In genomic region chr6:130314271-130314670, GRCh38 we compare ENCODE assay signal across 25 cellular contexts. TPM values are rescaled to one million over a fixed set of nuclear protein-coding genes. Genes with fewer than 3 reads are reported as not detected.
DNase-seq lines count a peak whose midpoint lies in the region; ATAC-seq and TF ChIP-seq lines count a peak whose summit lies in the region.
"Had no signal": no experiment of that assay in that cellular context is flagged by ENCODE, and none has a peak within 500 bp of the region (broad histone marks: within the 10 kb centered on the region; RNA-seq: fewer than 3 reads in every experiment).

No MANE protein-coding gene starts in this region.

- no peak overlapping the region for H3K4me3 Mint-ChIP-seq in activated CD8-positive, alpha-beta memory T cell treated with anti-CD3 and anti-CD28 coated beads, Interleukin-2, amount 10 ng/mL, durations not matched to agents 7 days and 5 days
- H3K4me3 Mint-ChIP-seq in Calu3 (ENCODE audit: low read depth, unreplicated experiment), result no peak overlapping the region
- H3K4me3 Mint-ChIP-seq: activated T-helper 1 cell treated with anti-CD3 and anti-CD28 coated beads, Interleukin-12 subunit alpha, Interleukin-12 subunit beta, Interleukin-2, Interleukin-4 antibody, amounts not matched to agents 30 ng/mL and 10 ng/mL and 1 ng/mL, durations not matched to agents 14 hours and 24 hours and 36 hours; IgD-negative memory B cell had no signal

- H3K9me3 Mint-ChIP-seq in activated CD8-positive, alpha-beta memory T cell treated with anti-CD3 and anti-CD28 coated beads, Interleukin-2, amount 10 ng/mL, durations not matched to agents 7 days and 5 days (ENCODE audit: low read depth), result no peaks in the 10 kb centered on the region
- no peaks in the 10 kb centered on the region for H3K9me3 Mint-ChIP-seq in Calu3 (ENCODE audit: low read depth, unreplicated experiment)
- H3K9me3 Mint-ChIP-seq: activated T-helper 1 cell treated with anti-CD3 and anti-CD28 coated beads, Interleukin-12 subunit alpha, Interleukin-12 subunit beta, Interleukin-2, Interleukin-4 antibody, amounts not matched to agents 30 ng/mL and 10 ng/mL and 1 ng/mL, durations not matched to agents 14 hours and 24 hours and 36 hours; IgD-negative memory B cell had no signal

- no peak for DNase-seq in activated CD8-positive, alpha-beta memory T cell treated with anti-CD3 and anti-CD28 coated beads, Interleukin-2, amount 10 ng/mL, durations not matched to agents 7 days and 5 days
- no peak for DNase-seq in activated CD8-positive, alpha-beta memory T cell treated with anti-CD3 and anti-CD28 coated beads, Interleukin-2, amount 50 U/mL, for 4 hours
- DNase-seq in Calu3 (no peak), C1 segment of cervical spinal cord (lab: John Stamatoyannopoulos, UW) (no peak), NCI-H1048 (lab: John Stamatoyannopoulos, UW) (no peak)
- DNase-seq in stimulated activated naive CD4-positive, alpha-beta T cell treated with Interleukin-2 at 50 U/mL for 16 hours (lab: John Stamatoyannopoulos, UW), result no peak
- DNase-seq: activated CD8-positive, alpha-beta memory T cell treated with anti-CD3 and anti-CD28 coated beads for 24 hours; BE2C; gastrocnemius medialis; GM23248; mesenchymal stem cell; MG63; NCI-H2171 treated with DMSO at 0.1 percent for 48 hours; NCI-H526 treated with DMSO at 0.1 percent for 48 hours; nucleus accumbens; retina; stimulated activated CD4-positive, alpha-beta T cell treated with anti-CD3 and anti-CD28 coated beads, Interleukin-4, amount 100 ng/mL, for 4 hours; T1000; upper lobe of right lung had no signal

- peak; percentile 42 for ATAC-seq in activated CD8-positive, alpha-beta memory T cell treated with anti-CD3 and anti-CD28 coated beads, Interleukin-2, amount 10 ng/mL, durations not matched to agents 7 days and 5 days
- ATAC-seq in GM21717 (IDR thresholded peaks at IDR 0.05; ENCODE audit: unreplicated experiment) (peak; percentile 65), HG03439 (IDR thresholded peaks at IDR 0.05; ENCODE audit: unreplicated experiment) (peak; percentile 64)
- ATAC-seq: esophagus mucosa, gastrocnemius medialis, SK-N-SH treated with all-trans-retinoic acid at 6 μM for 48 hours, upper lobe of right lung had no signal

- no peaks in the 10 kb centered on the region for H3K36me3 Mint-ChIP-seq in activated CD8-positive, alpha-beta memory T cell treated with anti-CD3 and anti-CD28 coated beads, Interleukin-2, amount 10 ng/mL, durations not matched to agents 7 days and 5 days
- no peaks in the 10 kb centered on the region for H3K36me3 Mint-ChIP-seq in Calu3 (ENCODE audit: insufficient read depth, unreplicated experiment)
- H3K36me3 Mint-ChIP-seq: IgD-negative memory B cell had no signal

- H3K27ac Mint-ChIP-seq in activated CD8-positive, alpha-beta memory T cell treated with anti-CD3 and anti-CD28 coated beads, Interleukin-2, amount 10 ng/mL, durations not matched to agents 7 days and 5 days, result no peak overlapping the region
- no peak overlapping the region for H3K27ac Mint-ChIP-seq in Calu3 (ENCODE audit: unreplicated experiment)
- H3K27ac Mint-ChIP-seq: activated T-helper 1 cell treated with anti-CD3 and anti-CD28 coated beads, Interleukin-12 subunit alpha, Interleukin-12 subunit beta, Interleukin-2, Interleukin-4 antibody, amounts not matched to agents 30 ng/mL and 10 ng/mL and 1 ng/mL, durations not matched to agents 14 hours and 24 hours and 36 hours; IgD-negative memory B cell had no signal

- TF ChIP-seq CTCF in Calu3 (IDR thresholded peaks at IDR 0.05; ENCODE audit: unreplicated experiment), result no peak

- no TSS peak for BruUV-seq in Calu3 (replicated peaks; lab: Mats Ljungman, UMichigan)

- H3K4me1 Mint-ChIP-seq in activated CD8-positive, alpha-beta memory T cell treated with anti-CD3 and anti-CD28 coated beads, Interleukin-2, amount 10 ng/mL, durations not matched to agents 7 days and 5 days, result peaks cover 12% of the 10 kb centered on the region
- no peaks in the 10 kb centered on the region for H3K4me1 Mint-ChIP-seq in Calu3 (ENCODE audit: low read depth, unreplicated experiment)
- H3K4me1 Mint-ChIP-seq: IgD-negative memory B cell had no signal

- intact Hi-C loops in Calu3 (cut with micrococcal nuclease; ENCODE audit: unreplicated experiment), result no loop called here

- CTCF ChIA-PET in activated CD8-positive, alpha-beta memory T cell treated with anti-CD3 and anti-CD28 coated beads, Interleukin-2, amount 10 ng/mL, durations not matched to agents 7 days and 5 days (lab: Charles Lee), result interaction anchor here (1.0 to 1.9 kb wide), 4 partner anchors 8 to 384 kb away, joined by 3 to 4 read pairs (median 3); no protein-coding TSS in a partner anchor
- CTCF ChIA-PET in Calu3 (lab: Charles Lee), result no interaction called here

- no peaks in the 10 kb centered on the region for H3K27me3 Mint-ChIP-seq in activated CD8-positive, alpha-beta memory T cell treated with anti-CD3 and anti-CD28 coated beads, Interleukin-2, amount 10 ng/mL, durations not matched to agents 7 days and 5 days
- no peaks in the 10 kb centered on the region for H3K27me3 Mint-ChIP-seq in Calu3 (ENCODE audit: unreplicated experiment)
- H3K27me3 Mint-ChIP-seq: IgD-negative memory B cell had no signal

RNA-seq across cellular contexts. Expression of gene TMEM200A, which starts 51.5 kb away (rescaled TPM):
- total RNA-seq in activated CD8-positive, alpha-beta memory T cell treated with anti-CD3 and anti-CD28 coated beads, Interleukin-2, amount 10 ng/mL, durations not matched to agents 7 days and 5 days, result 1 to 10 TPM; 3.0 to 5.0 TPM
- not detected in 2 replicates for total RNA-seq in Calu3 (2022)
